In the genomic region with DNA sequence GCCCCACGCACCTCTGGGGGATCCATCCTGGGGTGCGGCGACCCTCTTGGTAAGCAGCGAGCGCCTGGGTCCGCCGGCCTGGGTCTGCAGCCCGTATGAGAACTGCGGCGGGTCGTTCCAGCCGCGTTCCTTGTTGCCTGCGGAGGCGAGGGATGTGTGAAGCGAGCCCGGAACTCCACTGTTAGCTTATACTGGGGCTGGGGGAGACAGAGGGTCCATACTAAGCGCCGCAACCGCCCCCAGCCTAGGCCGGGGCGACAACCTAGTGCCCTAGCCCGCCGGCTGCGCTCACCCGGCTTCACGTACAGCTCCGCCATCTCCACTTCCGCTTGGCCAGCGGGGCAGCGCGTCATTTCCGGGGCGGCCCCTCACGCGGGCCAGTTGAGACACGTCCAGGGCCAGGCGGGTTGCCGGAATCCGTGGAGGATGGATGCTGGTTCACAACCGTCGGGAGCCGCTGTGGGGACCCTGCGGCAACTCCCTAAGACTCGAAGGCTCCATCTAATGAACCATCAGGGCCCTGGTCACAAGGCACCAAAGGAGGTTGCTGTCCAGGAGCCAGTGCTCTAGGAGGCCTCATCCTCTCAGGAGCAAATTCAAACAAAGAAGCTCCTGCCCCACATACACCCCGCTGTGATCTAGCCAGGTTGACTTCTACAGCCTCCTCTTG, we compare ENCODE assay signal across 8 cellular contexts. TPM values are rescaled to one million over a fixed set of nuclear protein-coding genes. Genes with fewer than 3 reads are reported as not detected.
DNase-seq lines count a peak whose midpoint lies in the region; TF ChIP-seq lines count a peak whose summit lies in the region.

SRA1 (minus strand) TSS at position 338 of the 670 bp plus-strand sequence; CDS start at position 317, 21 bp downstream.

- no peak for TF ChIP-seq CTCF in RWPE1 (conservative IDR thresholded peaks at IDR 0.05; ENCODE audit: low read depth)
- peak; percentile 13 for TF ChIP-seq CTCF in fibroblast of the aortic adventitia (IDR thresholded peaks at IDR 0.05; ENCODE audit: insufficient read depth, low read length)
- no peak for TF ChIP-seq CTCF in nephron progenitor cell (IDR thresholded peaks at IDR 0.05)

- H3K27ac Mint-ChIP-seq in nephron progenitor cell = peak within 1 kb of the TSS; percentile 91
- peak within 1 kb of the TSS; percentile 93 for H3K27ac Mint-ChIP-seq in stimulated activated naive CD8-positive, alpha-beta T cell treated with anti-CD3 and anti-CD28 coated beads, Interleukin-15, Interleukin-2, amounts not matched to agents 100 ng/mL and 50 ng/mL, for 24 hours

- no peaks in the 10 kb centered on the region for H3K27me3 Mint-ChIP-seq in nephron progenitor cell (ENCODE audit: low read depth, poor library complexity)
- no peaks in the 10 kb centered on the region for H3K27me3 Mint-ChIP-seq in stimulated activated naive CD8-positive, alpha-beta T cell treated with anti-CD3 and anti-CD28 coated beads, Interleukin-15, Interleukin-2, amounts not matched to agents 100 ng/mL and 50 ng/mL, for 24 hours

- no peaks in the 10 kb centered on the region for H3K9me3 Mint-ChIP-seq in nephron progenitor cell
- H3K9me3 Mint-ChIP-seq in stimulated activated naive CD8-positive, alpha-beta T cell treated with anti-CD3 and anti-CD28 coated beads, Interleukin-15, Interleukin-2, amounts not matched to agents 100 ng/mL and 50 ng/mL, for 24 hours = no peaks in the 10 kb centered on the region

- peak within 1 kb of the TSS; percentile 93 for H3K4me3 Mint-ChIP-seq in nephron progenitor cell
- H3K4me3 Mint-ChIP-seq in stimulated activated naive CD8-positive, alpha-beta T cell treated with anti-CD3 and anti-CD28 coated beads, Interleukin-15, Interleukin-2, amounts not matched to agents 100 ng/mL and 50 ng/mL, for 24 hours = peak within 1 kb of the TSS; percentile 93

- CTCF ChIA-PET in RWPE1 (lab: Yijun Ruan, JAX) = interaction anchor here (0.7 to 2.2 kb wide), 4 partner anchors 9 to 1198 kb away, joined by 3 to 10 read pairs (median 6); partner anchors contain the start of genes EIF4EBP3, IK, NDUFA2 and TMCO6

- H3K4me3 ChIP-seq in fibroblast of the aortic adventitia (ENCODE audit: low read depth, low read length) = peak within 1 kb of the TSS; percentile 84

- DNase-seq in EL (peak; percentile 90), GOT3 (lab: John Stamatoyannopoulos, UW) (peak; percentile 82), LHCN-M2 (ENCODE audit: low read depth) (peak; percentile 87), RWPE1 (ENCODE audit: low spot score) (peak; percentile 97), fibroblast of the aortic adventitia (ENCODE audit: low read depth) (peak; percentile 88), nephron progenitor cell (peak; percentile 93)
- DNase-seq in activated effector memory CD4-positive, alpha-beta T cell treated with Interleukin-2 at 50 U/mL for 16 hours = peak; percentile 72

- peaks cover 21% of the 10 kb centered on the region for H3K36me3 Mint-ChIP-seq in nephron progenitor cell (ENCODE audit: low read depth)
- H3K36me3 Mint-ChIP-seq in stimulated activated naive CD8-positive, alpha-beta T cell treated with anti-CD3 and anti-CD28 coated beads, Interleukin-15, Interleukin-2, amounts not matched to agents 100 ng/mL and 50 ng/mL, for 24 hours (ENCODE audit: low read depth) = peaks cover 36% of the 10 kb centered on the region

- H3K4me1 Mint-ChIP-seq in nephron progenitor cell = peaks cover 35% of the 10 kb centered on the region
- peaks cover 48% of the 10 kb centered on the region for H3K4me1 Mint-ChIP-seq in stimulated activated naive CD8-positive, alpha-beta T cell treated with anti-CD3 and anti-CD28 coated beads, Interleukin-15, Interleukin-2, amounts not matched to agents 100 ng/mL and 50 ng/mL, for 24 hours (ENCODE audit: low read depth)

- peak within 1 kb of the TSS; percentile 72 for H3K27ac ChIP-seq in RWPE1

- POLR2A ChIA-PET in RWPE1 (lab: Yijun Ruan, JAX; ENCODE audit: low non-redundant PET) = interaction anchor here (0.9 to 1.5 kb wide), 4 partner anchors 9 to 90 kb away, joined by 3 to 10 read pairs (median 6); partner anchors contain the start of genes EIF4EBP3, IK and NDUFA2

RNA-seq across cellular contexts. Expression of gene SRA1, which starts in this region (rescaled TPM):
- total RNA-seq in LHCN-M2 (2014; rRNA removed) (44.2 and 47.4 TPM in 2 replicates), fibroblast of the aortic adventitia (ENCODE audit: low replicate concordance) (29.3 and 29.6 TPM in 2 replicates)
- 75.1 TPM for polyA plus RNA-seq in LHCN-M2 (2012)

Comparison
In these comparisons a context has a peak if more than half of its experiments do, and no peak if none do; other contexts are left out.
1. Peak in every context shown above with its lines: DNase-seq, H3K4me3 ChIP-seq and H3K27ac ChIP-seq.